Comparison of ENCODE assay signal across 2 cellular contexts in genomic region chr18:76679259-76679658, GRCh38.
A peak's percentile ranks its signal among the peaks of the same experiment; 100 is the strongest.
TF ChIP-seq lines count a peak whose summit lies in the region.

No MANE protein-coding gene starts in this region.

TF ChIP-seq in IMR-90, 13 proteins besides CTCF, POLR2A, EP300 and RAD21:
- TF ChIP-seq ELK1 (IDR thresholded peaks at IDR 0.05; ENCODE audit: borderline replicate concordance, low read depth, low read length), result no peak
- no peak for TF ChIP-seq CHD1 (IDR thresholded peaks at IDR 0.05; ENCODE audit: low read depth, low read length)
- TF ChIP-seq BHLHE40 (IDR thresholded peaks at IDR 0.05; ENCODE audit: low read depth, low read length), result no peak
- TF ChIP-seq SMC3 (IDR thresholded peaks at IDR 0.05; ENCODE audit: low read depth, low read length), result peak; percentile 25; the same call in 1 of the 2 replicates
- TF ChIP-seq RFX5 (IDR thresholded peaks at IDR 0.05; ENCODE audit: low read depth, low read length), result no peak
- no peak for TF ChIP-seq NFE2L2 (IDR thresholded peaks at IDR 0.05; ENCODE audit: low read depth, low read length)
- no peak for TF ChIP-seq CEBPB (IDR thresholded peaks at IDR 0.05; ENCODE audit: low read depth, low read length)
- no peak for TF ChIP-seq MXI1 (IDR thresholded peaks at IDR 0.05; ENCODE audit: borderline replicate concordance, low read depth, low read length)
- no peak for TF ChIP-seq MAFK (IDR thresholded peaks at IDR 0.05; ENCODE audit: low read depth, low read length)

TF ChIP-seq in H1, 55 proteins besides CTCF, POLR2A, EP300 and RAD21:
- no peak for TF ChIP-seq ATF2 (IDR thresholded peaks at IDR 0.05; ENCODE audit: low read length)
- no peak for TF ChIP-seq TAF1 (IDR thresholded peaks at IDR 0.05; ENCODE audit: low read depth, low read length)
- TF ChIP-seq USF2 (IDR thresholded peaks at IDR 0.05; ENCODE audit: low read length), result no peak
- TF ChIP-seq CHD7 (IDR thresholded peaks at IDR 0.05; ENCODE audit: insufficient replicate concordance, low read length), result no peak
- TF ChIP-seq GABPA (IDR thresholded peaks at IDR 0.05; ENCODE audit: borderline replicate concordance, insufficient read depth, low read length), result no peak
- no peak for TF ChIP-seq CHD1 (IDR thresholded peaks at IDR 0.05; ENCODE audit: low read depth, low read length)
- TF ChIP-seq MAFK (IDR thresholded peaks at IDR 0.05; ENCODE audit: low read depth, low read length), result no peak
- TF ChIP-seq FOSL1 (IDR thresholded peaks at IDR 0.05; ENCODE audit: insufficient read depth, low read depth, low read length), result no peak
- TF ChIP-seq RBBP5 (IDR thresholded peaks at IDR 0.05; ENCODE audit: borderline replicate concordance, low read depth, low read length), result no peak
- no peak for TF ChIP-seq POU5F1 (IDR thresholded peaks at IDR 0.05; ENCODE audit: low read depth, low read length)
- TF ChIP-seq NRF1 (IDR thresholded peaks at IDR 0.05; ENCODE audit: low read depth, low read length), result no peak
- no peak for TF ChIP-seq POLR2AphosphoS5 (IDR thresholded peaks at IDR 0.05; ENCODE audit: low read depth, low read length)
- no peak for TF ChIP-seq RXRA (IDR thresholded peaks at IDR 0.05; ENCODE audit: insufficient read depth, low read depth, low read length)
- no peak for TF ChIP-seq RNF2 (IDR thresholded peaks at IDR 0.05; ENCODE audit: borderline replicate concordance, low read depth, low read length, missing control alignments, poor library complexity, severe bottlenecking)
- no peak for TF ChIP-seq TCF12 (IDR thresholded peaks at IDR 0.05; ENCODE audit: low read depth, low read length)
- TF ChIP-seq RFX5 (IDR thresholded peaks at IDR 0.05; ENCODE audit: borderline replicate concordance, low read depth, low read length), result no peak
- TF ChIP-seq TBP (IDR thresholded peaks at IDR 0.05; ENCODE audit: low read depth, low read length), result no peak
- TF ChIP-seq CTBP2 (IDR thresholded peaks at IDR 0.05; ENCODE audit: borderline replicate concordance, insufficient read depth, insufficient read length, low read length), result no peak
TF ChIP-seq in H1: peak in this region for 0.
